ENCODE assay signal across 14 cellular contexts in genomic region chr4:146165840-146166239, GRCh38. TPM values are rescaled to one million over a fixed set of nuclear protein-coding genes. Genes with fewer than 3 reads are reported as not detected.
DNase-seq lines count a peak whose midpoint lies in the region; ATAC-seq and TF ChIP-seq lines count a peak whose summit lies in the region.
"Had no signal": no experiment of that assay in that cellular context is flagged by ENCODE, and none has a peak within 500 bp of the region (broad histone marks: within the 10 kb centered on the region; RNA-seq: fewer than 3 reads in every experiment).

No MANE protein-coding gene starts in this region.

- no peak overlapping the region for H4K8ac ChIP-seq in IMR-90 (ENCODE audit: low read depth in 2 of 2, low read length in 2 of 2)

- H3K9ac ChIP-seq in IMR-90 (ENCODE audit: low read depth, low read length): no peak overlapping the region

- in situ Hi-C loops in IMR-90 (cut with MboI; ENCODE audit: low sequenced_read_pairs): no loop called here
- in situ Hi-C loops in astrocyte of the spinal cord (cut with HindIII; ENCODE audit: low sequenced_read_pairs): no loop called here

- H3K9me1 ChIP-seq in IMR-90 (ENCODE audit: insufficient read depth, low read length): no peaks in the 10 kb centered on the region

- DNase-seq in AG10803 (ENCODE audit: low read depth): peak; percentile 89
- DNase-seq in IMR-90: peak; percentile 75
- DNase-seq in astrocyte of the spinal cord (ENCODE audit: low read depth, low spot score): peak; percentile 67
- DNase-seq in glomerular visceral epithelial cell (ENCODE audit: extremely low spot score): peak; percentile 69
- DNase-seq in activated T-cell treated with anti-CD3 and anti-CD28 coated beads, Interleukin-2, amount 50 U/mL, for 24 hours: no peak
- DNase-seq in naive thymus-derived CD4-positive, alpha-beta T cell: no peak
- no peak for DNase-seq in stimulated activated naive B cell treated with anti-CD40 and anti-IgM and Interleukin-4, amounts not matched to agents 10 μg/mL and 1 μg/mL and 100 μg/mL, for 72 hours
- DNase-seq in effector memory CD8-positive, alpha-beta T cell: no peak
- DNase-seq: adrenal gland, BE2C, dermis blood vessel endothelial cell, H7, retina, uterus had no signal

- no peak overlapping the region for H3K14ac ChIP-seq in IMR-90 (replicated peaks; ENCODE audit: low read depth, low read length)

- CTCF ChIA-PET in IMR-90 (lab: Yijun Ruan, JAX): interaction anchor here (0.6 kb wide), 1 partner anchor 349 kb away, joined by 3 read pairs; no protein-coding TSS in a partner anchor
- CTCF ChIA-PET in naive thymus-derived CD4-positive, alpha-beta T cell (lab: Charles Lee): no interaction called here

- H3K36me3 Mint-ChIP-seq in activated T-cell treated with anti-CD3 and anti-CD28 coated beads, Interleukin-2, amount 50 U/mL, for 24 hours (ENCODE audit: low read depth): peaks cover 4% of the 10 kb centered on the region
- peaks cover 0 to 5% (median 4%) of the 10 kb centered on the region in 5 donors for H3K36me3 Mint-ChIP-seq in naive thymus-derived CD4-positive, alpha-beta T cell
- H3K36me3 Mint-ChIP-seq in stimulated activated naive B cell treated with anti-CD40 and anti-IgM and Interleukin-4, amounts not matched to agents 10 μg/mL and 1 μg/mL and 100 μg/mL, for 72 hours: no peaks in the 10 kb centered on the region
- H3K36me3 Mint-ChIP-seq in effector memory CD8-positive, alpha-beta T cell (ENCODE audit: insufficient read depth): peaks cover 2% of the 10 kb centered on the region

- no peaks in the 10 kb centered on the region for H3K36me3 ChIP-seq in IMR-90 (ENCODE audit: control insufficient read depth, insufficient read depth, low read length)
- H3K36me3 ChIP-seq in naive thymus-derived CD4-positive, alpha-beta T cell (ENCODE audit: control insufficient read depth in 2 of 3, insufficient read depth in 3 of 3, low read length in 3 of 3): no peaks in the 10 kb centered on the region
- H3K36me3 ChIP-seq: adrenal gland, BE2C, uterus had no signal

- H3K4me1 Mint-ChIP-seq in activated T-cell treated with anti-CD3 and anti-CD28 coated beads, Interleukin-2, amount 50 U/mL, for 24 hours (ENCODE audit: low read depth): peaks cover 3% of the 10 kb centered on the region
- no peaks in the 10 kb centered on the region for H3K4me1 Mint-ChIP-seq in naive thymus-derived CD4-positive, alpha-beta T cell
- H3K4me1 Mint-ChIP-seq in stimulated activated naive B cell treated with anti-CD40 and anti-IgM and Interleukin-4, amounts not matched to agents 10 μg/mL and 1 μg/mL and 100 μg/mL, for 72 hours: peaks cover 0 to 4% of the 10 kb centered on the region in 2 donors
- H3K4me1 Mint-ChIP-seq in effector memory CD8-positive, alpha-beta T cell (ENCODE audit: low read depth in 2 of 2): no peaks in the 10 kb centered on the region

- H3K56ac ChIP-seq in IMR-90 (ENCODE audit: extremely low read depth, insufficient read depth, low read length): no peak overlapping the region

- intact Hi-C loops in IMR-90 (cut with micrococcal nuclease): loop anchor here (5.0 kb wide), 1 partner anchor 104 kb away; no protein-coding TSS in a partner anchor
- intact Hi-C loops in naive thymus-derived CD4-positive, alpha-beta T cell (cut with micrococcal nuclease): no loop called here

- no peak overlapping the region for H3K4me3 Mint-ChIP-seq in activated T-cell treated with anti-CD3 and anti-CD28 coated beads, Interleukin-2, amount 50 U/mL, for 24 hours
- H3K4me3 Mint-ChIP-seq in naive thymus-derived CD4-positive, alpha-beta T cell: no peak overlapping the region
- no peak overlapping the region for H3K4me3 Mint-ChIP-seq in stimulated activated naive B cell treated with anti-CD40 and anti-IgM and Interleukin-4, amounts not matched to agents 10 μg/mL and 1 μg/mL and 100 μg/mL, for 72 hours
- no peak overlapping the region for H3K4me3 Mint-ChIP-seq in effector memory CD8-positive, alpha-beta T cell

- POLR2A ChIA-PET in IMR-90 (lab: Charles Lee; ENCODE audit: unreplicated experiment): no interaction called here
- POLR2A ChIA-PET in naive thymus-derived CD4-positive, alpha-beta T cell (lab: Charles Lee): interaction anchor here (0.6 kb wide), 1 partner anchor 1542 kb away, joined by 3 read pairs; no protein-coding TSS in a partner anchor

- H2BK120ac ChIP-seq in IMR-90 (ENCODE audit: low read depth, low read length): no peak overlapping the region

- no peak overlapping the region for H2AK5ac ChIP-seq in IMR-90 (ENCODE audit: low read depth, low read length)

- no peak overlapping the region for H3K4me3 ChIP-seq in AG10803 (ENCODE audit: low read length)
- H3K4me3 ChIP-seq in IMR-90 (ENCODE audit: insufficient read depth, low read depth, low read length): no peak overlapping the region
- H3K4me3 ChIP-seq in astrocyte of the spinal cord (ENCODE audit: low read depth, low read length): no peak overlapping the region
- no peak overlapping the region for H3K4me3 ChIP-seq in naive thymus-derived CD4-positive, alpha-beta T cell (ENCODE audit: low read length)
- H3K4me3 ChIP-seq: adrenal gland, uterus had no signal

- no TSS peak for BruUV-seq in IMR-90 (replicated peaks; lab: Mats Ljungman, UMichigan)

- H2BK15ac ChIP-seq in IMR-90 (ENCODE audit: low read depth, low read length): no peak overlapping the region

- no peak overlapping the region for H4K5ac ChIP-seq in IMR-90 (ENCODE audit: low read depth, low read length)

- peaks cover 12% of the 10 kb centered on the region for H3K27me3 Mint-ChIP-seq in activated T-cell treated with anti-CD3 and anti-CD28 coated beads, Interleukin-2, amount 50 U/mL, for 24 hours
- peaks cover 0 to 16% (median 0%) of the 10 kb centered on the region in 5 donors for H3K27me3 Mint-ChIP-seq in naive thymus-derived CD4-positive, alpha-beta T cell
- peaks cover 14 to 17% of the 10 kb centered on the region in 2 donors for H3K27me3 Mint-ChIP-seq in stimulated activated naive B cell treated with anti-CD40 and anti-IgM and Interleukin-4, amounts not matched to agents 10 μg/mL and 1 μg/mL and 100 μg/mL, for 72 hours
- peaks cover 22 to 24% of the 10 kb centered on the region in 2 donors for H3K27me3 Mint-ChIP-seq in effector memory CD8-positive, alpha-beta T cell

- H3K4me1 ChIP-seq in IMR-90 (ENCODE audit: control insufficient read depth, insufficient read depth, low read length): no peaks in the 10 kb centered on the region; the same call in 1 of the 2 replicates
- H3K4me1 ChIP-seq in naive thymus-derived CD4-positive, alpha-beta T cell (ENCODE audit: control insufficient read depth in 2 of 2, insufficient read depth in 2 of 2, low read length in 2 of 2): no peaks in the 10 kb centered on the region
- H3K4me1 ChIP-seq: adrenal gland, BE2C, uterus had no signal

- no peaks in the 10 kb centered on the region for H3K27me3 ChIP-seq in IMR-90 (ENCODE audit: control insufficient read depth, insufficient read depth, low read length)
- peaks cover 0 to 4% of the 10 kb centered on the region in 2 donors for H3K27me3 ChIP-seq in naive thymus-derived CD4-positive, alpha-beta T cell (ENCODE audit: control insufficient read depth in 2 of 2, insufficient read depth in 2 of 2, low read length in 2 of 2)
- H3K27me3 ChIP-seq: adrenal gland, BE2C, uterus had no signal

- H3K4me2 ChIP-seq in IMR-90 (ENCODE audit: low read depth, low read length): no peak overlapping the region

- peak; percentile 72 for ATAC-seq in IMR-90 (ENCODE audit: low read depth)
- no peak for ATAC-seq in naive thymus-derived CD4-positive, alpha-beta T cell
- ATAC-seq in stimulated activated naive B cell treated with anti-CD40 and anti-IgM and Interleukin-4, amounts not matched to agents 10 μg/mL and 1 μg/mL and 100 μg/mL, for 72 hours (replicated peaks): no peak
- ATAC-seq in effector memory CD8-positive, alpha-beta T cell (replicated peaks): no peak

- H3K79me1 ChIP-seq in IMR-90 (ENCODE audit: low read depth in 1 of 2, low read length in 2 of 2): no peaks in the 10 kb centered on the region

- no peak overlapping the region for H4K91ac ChIP-seq in IMR-90 (ENCODE audit: insufficient read depth, low read depth, low read length)

- dilution Hi-C loops in IMR-90 (cut with HindIII; ENCODE audit: low sequenced_read_pairs, unreplicated experiment): no loop called here

- TF ChIP-seq CTCF in AG10803 (conservative IDR thresholded peaks at IDR 0.05; ENCODE audit: low read length) (no peak), IMR-90 (conservative IDR thresholded peaks at IDR 0.05; ENCODE audit: low read depth, low read length) (no peak), astrocyte of the spinal cord (IDR thresholded peaks at IDR 0.05; ENCODE audit: low read depth, low read length) (no peak)

- H3K9me3 ChIP-seq in IMR-90 (ENCODE audit: control insufficient read depth, insufficient read depth, low read length): no peaks in the 10 kb centered on the region; the same call in 1 of the 2 replicates
- H3K9me3 ChIP-seq in naive thymus-derived CD4-positive, alpha-beta T cell (ENCODE audit: control insufficient read depth in 2 of 3, low read length in 3 of 3): peaks cover 0 to 5% (median 0%) of the 10 kb centered on the region in 3 experiments
- H3K9me3 ChIP-seq: adrenal gland, BE2C, uterus had no signal

- no peak overlapping the region for H3K27ac ChIP-seq in IMR-90 (ENCODE audit: insufficient read depth, low read length)
- H3K27ac ChIP-seq in naive thymus-derived CD4-positive, alpha-beta T cell (ENCODE audit: low read depth, low read length): no peak overlapping the region
- H3K27ac ChIP-seq: adrenal gland, uterus had no signal

- TF ChIP-seq POLR2A in IMR-90 (IDR thresholded peaks at IDR 0.05; ENCODE audit: low read depth, low read length): no peak

- H3K18ac ChIP-seq in IMR-90 (ENCODE audit: low read depth, low read length): no peak overlapping the region

- H3K4ac ChIP-seq in IMR-90 (ENCODE audit: low read depth, low read length): no peak overlapping the region

- H2BK5ac ChIP-seq in IMR-90 (ENCODE audit: low read depth, low read length, poor library complexity, severe bottlenecking): no peak overlapping the region

- H3K23ac ChIP-seq in IMR-90 (ENCODE audit: low read depth, low read length): no peak overlapping the region

- H2AFZ ChIP-seq in IMR-90 (replicated peaks; ENCODE audit: low read length, poor library complexity): no peak overlapping the region

- H3K27ac Mint-ChIP-seq in activated T-cell treated with anti-CD3 and anti-CD28 coated beads, Interleukin-2, amount 50 U/mL, for 24 hours: no peak overlapping the region
- H3K27ac Mint-ChIP-seq in naive thymus-derived CD4-positive, alpha-beta T cell: no peak overlapping the region
- no peak overlapping the region for H3K27ac Mint-ChIP-seq in stimulated activated naive B cell treated with anti-CD40 and anti-IgM and Interleukin-4, amounts not matched to agents 10 μg/mL and 1 μg/mL and 100 μg/mL, for 72 hours
- H3K27ac Mint-ChIP-seq in effector memory CD8-positive, alpha-beta T cell: no peak overlapping the region

- H2BK20ac ChIP-seq in IMR-90 (ENCODE audit: low read depth, low read length): no peak overlapping the region

- no peak overlapping the region for H2AK9ac ChIP-seq in IMR-90 (replicated peaks; ENCODE audit: low read depth, low read length, poor library complexity)

- H4K20me1 ChIP-seq in IMR-90 (ENCODE audit: insufficient read depth, low read length): no peaks in the 10 kb centered on the region

- TF ChIP-seq RAD21 in IMR-90 (IDR thresholded peaks at IDR 0.05; ENCODE audit: low read length): no peak

- H3K9me3 Mint-ChIP-seq in activated T-cell treated with anti-CD3 and anti-CD28 coated beads, Interleukin-2, amount 50 U/mL, for 24 hours: peaks cover 11% of the 10 kb centered on the region
- peaks cover 0 to 17% (median 6%) of the 10 kb centered on the region in 11 donors for H3K9me3 Mint-ChIP-seq in naive thymus-derived CD4-positive, alpha-beta T cell
- H3K9me3 Mint-ChIP-seq in stimulated activated naive B cell treated with anti-CD40 and anti-IgM and Interleukin-4, amounts not matched to agents 10 μg/mL and 1 μg/mL and 100 μg/mL, for 72 hours: peaks cover 0 to 3% of the 10 kb centered on the region in 2 donors
- H3K9me3 Mint-ChIP-seq in effector memory CD8-positive, alpha-beta T cell: no peaks in the 10 kb centered on the region

RNA-seq across cellular contexts. Expression of gene LSM6, which starts 9.7 kb away (rescaled TPM):
- 13.4 and 33.1 TPM in 2 replicates for total RNA-seq in IMR-90 (2012; rRNA removed)
- polyA plus RNA-seq in IMR-90 (2012; rRNA removed): 15.4 and 17.4 TPM in 2 replicates
- polyA plus RNA-seq in IMR-90 (2012; cell fraction: cytosol; rRNA removed): 10.2 and 21.6 TPM in 2 replicates
- polyA plus RNA-seq in IMR-90 (2012; cell fraction: nucleus; rRNA removed; ENCODE audit: low replicate concordance): 3.1 and 9.5 TPM in 2 replicates
- 10 to 100 TPM; 24.7 to 49.7 (median 46.2) TPM for total RNA-seq in naive thymus-derived CD4-positive, alpha-beta T cell
- 10 to 100 TPM; 48.3 to 73.6 TPM for polyA plus RNA-seq in naive thymus-derived CD4-positive, alpha-beta T cell

RNA-seq across cellular contexts. Expression of gene REELD1, which starts 48.5 kb away (rescaled TPM):
- not detected in 2 replicates for total RNA-seq in IMR-90 (2012; rRNA removed)
- polyA plus RNA-seq in IMR-90 (2012; rRNA removed): not detected in 2 replicates
- not detected in 2 replicates for polyA plus RNA-seq in IMR-90 (2012; cell fraction: cytosol; rRNA removed)
- 0.03 TPM in 1 of 2 replicates, not detected in the other for polyA plus RNA-seq in IMR-90 (2012; cell fraction: nucleus; rRNA removed; ENCODE audit: low replicate concordance)
- total RNA-seq in naive thymus-derived CD4-positive, alpha-beta T cell: 1 to 10 TPM in 3 of 5 experiments, under 1 TPM in 1, not detected in 1; 0.89 to 1.7 (median 1.4) TPM
- under 1 TPM in 1 of 2 donors, not detected in 1; 0.23 TPM for polyA plus RNA-seq in naive thymus-derived CD4-positive, alpha-beta T cell
- total RNA-seq: dermis blood vessel endothelial cell had no signal

Comparison
In these comparisons a context has a peak if more than half of its experiments do, and no peak if none do; other contexts are left out.
1. DNase-seq: peak in AG10803 (single experiment), IMR-90 (single experiment), astrocyte of the spinal cord (single experiment) and glomerular visceral epithelial cell (single experiment); none in activated T-cell treated with anti-CD3 and anti-CD28 coated beads, Interleukin-2, amount 50 U/mL, for 24 hours (single experiment), naive thymus-derived CD4-positive, alpha-beta T cell (0 of 9), stimulated activated naive B cell treated with anti-CD40 and anti-IgM and Interleukin-4, amounts not matched to agents 10 μg/mL and 1 μg/mL and 100 μg/mL, for 72 hours (single experiment) and effector memory CD8-positive, alpha-beta T cell (0 of 3).